9 cellular contexts compared by ENCODE assay signal in genomic region chr7:74029094-74029785, GRCh38. TPM values are rescaled to one million over a fixed set of nuclear protein-coding genes. Genes with fewer than 3 reads are reported as not detected.
DNase-seq lines count a peak whose midpoint lies in the region; ATAC-seq and TF ChIP-seq lines count a peak whose summit lies in the region.
"Had no signal": no experiment of that assay in that cellular context is flagged by ENCODE, and none has a peak within 500 bp of the region (broad histone marks: within the 10 kb centered on the region; RNA-seq: fewer than 3 reads in every experiment).

No MANE protein-coding gene starts in this region.

- H3K27me3 ChIP-seq in esophagus muscularis mucosa = no peaks in the 10 kb centered on the region

- 17% methylated on average over 18 of the region's 18 CpGs for WGBS in esophagus muscularis mucosa

- no peak for TF ChIP-seq POLR2A in esophagus muscularis mucosa (IDR thresholded peaks at IDR 0.05; ENCODE audit: low read depth)

- H3K9me3 ChIP-seq in SK-N-MC (ENCODE audit: low read depth, low read length) (no peaks in the 10 kb centered on the region), esophagus muscularis mucosa (no peaks in the 10 kb centered on the region)

- no peak for ATAC-seq in GM18502 (IDR thresholded peaks at IDR 0.05; ENCODE audit: poor library complexity, unreplicated experiment)

- H3K9me3 Mint-ChIP-seq in nephron (no peaks in the 10 kb centered on the region), type B pancreatic cell (no peaks in the 10 kb centered on the region)

- H3K4me1 Mint-ChIP-seq in nephron (peaks cover 68% of the 10 kb centered on the region), type B pancreatic cell (ENCODE audit: unreplicated experiment) (peaks cover 46% of the 10 kb centered on the region)

- peak overlapping the region; percentile 43 to 86 (median 80) for H3K4me3 Mint-ChIP-seq in nephron
- H3K4me3 Mint-ChIP-seq in type B pancreatic cell = peak overlapping the region; percentile 15

- H3K27ac ChIP-seq in SK-N-MC = no peak overlapping the region
- H3K27ac ChIP-seq in esophagus muscularis mucosa (replicated peaks in 1 of 4) = peak overlapping the region; percentile 82 to 92 (median 92)

- H3K27ac Mint-ChIP-seq in nephron (peak overlapping the region in 2 of 3 experiments; percentile 28 to 48), type B pancreatic cell (no peak overlapping the region)

- H3K4me3 ChIP-seq in SK-N-MC (peak overlapping the region; percentile 70), esophagus muscularis mucosa (peak overlapping the region; percentile 64 to 82 (median 70))

- H3K9ac ChIP-seq in SK-N-MC (ENCODE audit: insufficient read length) = peak overlapping the region; percentile 29

- H3K36me3 ChIP-seq in SK-N-MC (ENCODE audit: insufficient read depth, low read length) = no peaks in the 10 kb centered on the region
- H3K36me3 ChIP-seq in esophagus muscularis mucosa = no peaks in the 10 kb centered on the region

- H3K27me3 Mint-ChIP-seq in nephron (ENCODE audit: low read depth) (peaks cover 4% of the 10 kb centered on the region), type B pancreatic cell (peaks cover 26% of the 10 kb centered on the region)

- no peak for TF ChIP-seq EP300 in esophagus muscularis mucosa (IDR thresholded peaks at IDR 0.05)

- H3K36me3 Mint-ChIP-seq in nephron (ENCODE audit: low read depth) (no peaks in the 10 kb centered on the region), type B pancreatic cell (no peaks in the 10 kb centered on the region)

- TF ChIP-seq CTCF in esophagus muscularis mucosa (IDR thresholded peaks at IDR 0.05) = no peak
- no peak for TF ChIP-seq CTCF in nephron (IDR thresholded peaks at IDR 0.05; ENCODE audit: unreplicated experiment in 3 of 3)
- no peak for TF ChIP-seq CTCF in type B pancreatic cell (conservative IDR thresholded peaks at IDR 0.05)

- DNase-seq in SK-N-MC (ENCODE audit: low read depth, low spot score) (no peak), esophagus muscularis mucosa (ENCODE audit: extremely low spot score) (no peak), type B pancreatic cell (ENCODE audit: extremely low spot score, unreplicated experiment) (no peak), NCI-H226 (no peak), mucosa of gallbladder (ENCODE audit: low spot score) (no peak)
- DNase-seq: activated effector memory CD4-positive, alpha-beta T cell treated with Interleukin-2 at 50 U/mL for 16 hours; NCI-H187 treated with DMSO at 0.1 percent for 48 hours had no signal

- H3K4me1 ChIP-seq in esophagus muscularis mucosa = peaks cover 56 to 100% (median 97%) of the 10 kb centered on the region in 4 donors

- intact Hi-C loops in esophagus muscularis mucosa (cut with DNase I) = loop anchor here (5.0 kb wide), 2 partner anchors 42 to 137 kb away; no protein-coding TSS in a partner anchor

RNA-seq across cellular contexts. Expression of gene ELN, which starts 1.3 kb away (rescaled TPM):
- 100 to 1,000 TPM; 337 to 646 (median 447) TPM for total RNA-seq in esophagus muscularis mucosa
- total RNA-seq in type B pancreatic cell (ENCODE audit: low replicate concordance) = 8.8 TPM in 1 of 2 replicates, not detected in the other
- 70.3 TPM for total RNA-seq in mucosa of gallbladder

RNA-seq across cellular contexts. Expression of gene LIMK1, which starts 54.4 kb away (rescaled TPM):
- 10 to 100 TPM in 3 of 4 donors, 1 to 10 TPM in 1; 10.0 to 19.3 (median 11.9) TPM for total RNA-seq in esophagus muscularis mucosa
- total RNA-seq in type B pancreatic cell (ENCODE audit: low replicate concordance) = 34.6 and 46.6 TPM in 2 replicates
- 26.9 TPM for total RNA-seq in mucosa of gallbladder
